In genomic region chr10:14554091-14554842, GRCh38 we compare ENCODE assay signal across 8 cellular contexts.
DNase-seq lines count a peak whose midpoint lies in the region; ATAC-seq and TF ChIP-seq lines count a peak whose summit lies in the region.

No MANE protein-coding gene starts in this region.

- ATAC-seq in omental fat pad (ENCODE audit: low FRiP score): peak; percentile 60
- ATAC-seq in HG02970 (IDR thresholded peaks at IDR 0.05; ENCODE audit: low FRiP score, unreplicated experiment): no peak
- ATAC-seq in GM21529 (IDR thresholded peaks at IDR 0.05; ENCODE audit: unreplicated experiment): no peak

- peak overlapping the region; percentile 40 for H3K27ac ChIP-seq in cingulate gyrus (ENCODE audit: low read depth, low read length)

- no peaks in the 10 kb centered on the region for H3K36me3 ChIP-seq in H7 (replicated peaks; ENCODE audit: control insufficient read depth, insufficient read depth, low read length)

- no peak overlapping the region for H3K4me3 ChIP-seq in H7 (ENCODE audit: insufficient read depth, low read depth, low read length)

- no peak for TF ChIP-seq CTCF in omental fat pad (IDR thresholded peaks at IDR 0.05)

- no peaks in the 10 kb centered on the region for H3K27me3 ChIP-seq in H7 (ENCODE audit: control insufficient read depth, insufficient read depth, low read length)

- DNase-seq in H7 (peak; percentile 30), NCI-H2196 (lab: John Stamatoyannopoulos, UW; ENCODE audit: unreplicated experiment) (peak; percentile 14), omental fat pad (ENCODE audit: low spot score) (no peak), NCI-H1417 treated with DMSO at 0.1 percent for 48 hours (lab: John Stamatoyannopoulos, UW) (no peak), occipital lobe (lab: John Stamatoyannopoulos, UW) (no peak)

Comparison
In these comparisons a context has a peak if more than half of its experiments do, and no peak if none do; other contexts are left out.
1. DNase-seq: peak in H7 (single experiment) and NCI-H2196 (single experiment); none in omental fat pad (single experiment), NCI-H1417 treated with DMSO at 0.1 percent for 48 hours (single experiment) and occipital lobe (single experiment).